Comparison of ENCODE assay signal across 33 cellular contexts in the genomic region with DNA sequence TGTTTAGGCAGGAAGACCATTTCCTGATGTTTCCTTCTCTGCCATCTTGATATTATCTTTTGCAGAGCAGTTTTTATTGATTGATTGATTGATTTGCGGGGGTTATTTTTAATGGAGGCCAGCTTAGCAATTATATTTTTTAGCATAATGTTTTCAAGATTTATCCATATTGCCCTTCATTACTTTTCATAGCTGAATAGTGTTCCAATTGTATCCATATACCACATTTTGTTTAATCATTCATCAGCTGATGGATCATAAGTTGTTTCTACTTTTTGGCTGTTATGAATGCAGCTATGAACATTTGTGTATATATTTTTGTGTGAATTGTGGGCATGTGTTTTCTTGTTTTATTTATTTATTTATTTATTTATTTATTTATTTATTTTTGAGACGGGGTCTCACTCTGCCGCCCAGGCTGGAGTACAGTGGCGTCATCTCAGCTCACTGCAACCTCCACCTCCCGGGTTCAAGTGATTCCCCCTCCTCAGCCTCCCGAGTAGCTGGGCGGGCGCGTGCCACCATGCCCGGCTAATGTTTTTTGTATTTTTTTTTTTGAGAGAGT.
"Had no signal": no experiment of that assay in that cellular context is flagged by ENCODE, and none has a peak within 500 bp of the region (broad histone marks: within the 10 kb centered on the region; RNA-seq: fewer than 3 reads in every experiment).

No MANE protein-coding gene starts in this region.

- H3K4me3 ChIP-seq: ascending aorta, breast epithelium, cardiac muscle cell, colonic mucosa, esophagus squamous epithelium, gastroesophageal sphincter, heart right ventricle had no signal

- H3K36me3 Mint-ChIP-seq: activated naive CD4-positive, alpha-beta T cell treated with anti-CD3 and anti-CD28 coated beads, Interleukin-2, amount 50 U/mL, for 72 hours; activated naive CD8-positive, alpha-beta T cell treated with anti-CD3 and anti-CD28 coated beads, Interleukin-2, amount 10 ng/mL, durations not matched to agents 7 days and 5 days; brain had no signal

- DNase-seq: activated B cell treated with CpG ODN at 0.5 μM for 24 hours; activated CD4-positive, alpha-beta T cell treated with anti-CD3 and anti-CD28 coated beads for 48 hours; activated CD4-positive, alpha-beta T cell treated with anti-CD3 and anti-CD28 coated beads, Interleukin-2, amount 50 U/mL, for 1 hour; activated CD4-positive, alpha-beta T cell treated with anti-CD3 and anti-CD28 coated beads, Interleukin-2, amount 50 U/mL, for 48 hours; activated CD8-positive, alpha-beta memory T cell treated with anti-CD3 and anti-CD28 coated beads for 24 hours; activated CD8-positive, alpha-beta T cell treated with anti-CD3 and anti-CD28 coated beads for 36 hours; activated effector memory CD4-positive, alpha-beta T cell treated with Interleukin-2 at 50 U/mL for 16 hours; activated gamma-delta T cell treated with Interleukin-2 at 50 U/mL for 16 hours; activated naive CD4-positive, alpha-beta T cell treated with Interleukin-2 at 50 U/mL for 16 hours; activated naive CD8-positive, alpha-beta T cell treated with anti-CD3 and anti-CD28 coated beads, Interleukin-2, amount 10 ng/mL, durations not matched to agents 7 days and 5 days; activated T-cell treated with anti-CD3 and anti-CD28 coated beads, Interleukin-2, amount 50 U/mL, for 4 hours; central memory CD4-positive, alpha-beta T cell; cerebellar nuclear complex; colonic mucosa; effector CD8-positive, alpha-beta T cell; esophagus squamous epithelium; foreskin melanocyte; heart right ventricle; T-helper 17 cell; T1000; WERI-Rb-1 had no signal

- H3K27ac ChIP-seq: ascending aorta, breast epithelium, cardiac muscle cell, colonic mucosa, epithelial cell of prostate, esophagus squamous epithelium, gastroesophageal sphincter, heart right ventricle, WERI-Rb-1 had no signal

- H3K36me3 ChIP-seq: ascending aorta, breast epithelium, cardiac muscle cell, colonic mucosa, esophagus squamous epithelium, gastroesophageal sphincter, heart right ventricle, WERI-Rb-1 had no signal

- H3K27me3 ChIP-seq: ascending aorta, breast epithelium, cardiac muscle cell, colonic mucosa, gastroesophageal sphincter had no signal

- H3K4me3 Mint-ChIP-seq: activated B cell treated with CpG ODN at 0.5 μM for 24 hours; activated CD8-positive, alpha-beta T cell treated with anti-CD3 and anti-CD28 coated beads for 36 hours; activated naive CD8-positive, alpha-beta T cell treated with anti-CD3 and anti-CD28 coated beads, Interleukin-2, amount 10 ng/mL, durations not matched to agents 7 days and 5 days; activated T-cell treated with anti-CD3 and anti-CD28 coated beads, Interleukin-2, amount 50 U/mL, for 4 hours; activated T-helper 17 cell treated with anti-CD3 and anti-CD28 coated beads, Interleukin-2, amount 50 U/mL, for 72 hours; brain; T-helper 17 cell; T-helper 2 cell treated with Interferon-gamma antibody and Interleukin-4, amounts not matched to agents 5 μg/mL and 100 μg/mL, for 36 hours had no signal

- ATAC-seq: activated CD4-positive, CD25-positive, alpha-beta regulatory T cell treated with anti-CD3 and anti-CD28 coated beads, Interleukin-2, amount 50 U/mL, for 24 hours; activated CD8-positive, alpha-beta T cell treated with anti-CD3 and anti-CD28 coated beads for 36 hours; activated naive CD4-positive, alpha-beta T cell treated with anti-CD3 and anti-CD28 coated beads, Interleukin-2, amount 50 U/mL, for 72 hours; activated T-cell treated with anti-CD3 and anti-CD28 coated beads, Interleukin-2, amount 50 U/mL, for 4 hours; activated T-helper 17 cell treated with anti-CD3 and anti-CD28 coated beads, Interleukin-2, amount 50 U/mL, for 72 hours; gastroesophageal sphincter; heart right ventricle; T-helper 17 cell had no signal

- H3K27ac Mint-ChIP-seq: activated B cell treated with CpG ODN at 0.5 μM for 24 hours; activated CD8-positive, alpha-beta T cell treated with anti-CD3 and anti-CD28 coated beads for 36 hours; activated naive CD4-positive, alpha-beta T cell treated with anti-CD3 and anti-CD28 coated beads, Interleukin-2, amount 50 U/mL, for 72 hours; activated naive CD8-positive, alpha-beta T cell treated with anti-CD3 and anti-CD28 coated beads, Interleukin-2, amount 10 ng/mL, durations not matched to agents 7 days and 5 days; activated T-helper 17 cell treated with anti-CD3 and anti-CD28 coated beads, Interleukin-2, amount 50 U/mL, for 72 hours; T-helper 17 cell; T-helper 2 cell treated with Interferon-gamma antibody and Interleukin-4, amounts not matched to agents 5 μg/mL and 100 μg/mL, for 36 hours had no signal

- FAIRE-seq: endometrium, endothelial cell of umbilical vein had no signal

- H3K4me1 ChIP-seq: ascending aorta, breast epithelium, colonic mucosa, gastroesophageal sphincter had no signal

- H3K27me3 Mint-ChIP-seq: activated B cell treated with CpG ODN at 0.5 μM for 24 hours; activated CD8-positive, alpha-beta T cell treated with anti-CD3 and anti-CD28 coated beads for 36 hours; activated naive CD8-positive, alpha-beta T cell treated with anti-CD3 and anti-CD28 coated beads, Interleukin-2, amount 10 ng/mL, durations not matched to agents 7 days and 5 days; activated T-helper 17 cell treated with anti-CD3 and anti-CD28 coated beads, Interleukin-2, amount 50 U/mL, for 72 hours; brain had no signal

- H3K9me3 ChIP-seq: ascending aorta, breast epithelium, colonic mucosa, esophagus squamous epithelium, gastroesophageal sphincter, heart right ventricle had no signal

- H3K9me3 Mint-ChIP-seq: activated B cell treated with CpG ODN at 0.5 μM for 24 hours; activated CD8-positive, alpha-beta T cell treated with anti-CD3 and anti-CD28 coated beads for 36 hours; activated naive CD4-positive, alpha-beta T cell treated with anti-CD3 and anti-CD28 coated beads, Interleukin-2, amount 50 U/mL, for 72 hours; activated naive CD8-positive, alpha-beta T cell treated with anti-CD3 and anti-CD28 coated beads, Interleukin-2, amount 10 ng/mL, durations not matched to agents 7 days and 5 days; activated T-cell treated with anti-CD3 and anti-CD28 coated beads, Interleukin-2, amount 50 U/mL, for 4 hours; activated T-helper 17 cell treated with anti-CD3 and anti-CD28 coated beads, Interleukin-2, amount 50 U/mL, for 72 hours; T-helper 2 cell treated with Interferon-gamma antibody and Interleukin-4, amounts not matched to agents 5 μg/mL and 100 μg/mL, for 36 hours had no signal
